Comparison of ENCODE assay signal across 29 cellular contexts in the genomic region with DNA sequence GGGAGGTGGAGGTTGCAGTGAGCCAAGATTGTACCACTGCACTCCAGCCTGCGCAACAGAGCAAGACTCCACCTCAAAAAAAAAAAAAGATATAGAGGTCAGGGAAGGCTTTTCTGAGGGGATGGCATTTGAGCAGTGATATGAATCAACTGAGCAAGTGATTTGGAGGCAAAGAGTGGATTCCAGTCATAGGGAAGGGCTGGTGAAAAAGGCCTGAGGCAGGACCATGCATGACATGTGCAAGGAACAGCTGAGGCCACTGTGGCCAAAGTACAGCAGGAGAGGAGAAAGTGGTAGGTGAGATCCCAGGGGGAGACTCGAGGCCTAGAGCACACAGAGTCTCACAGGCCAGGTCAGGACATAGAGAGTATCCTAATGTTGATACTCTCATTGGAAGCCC.
"Had no signal": no experiment of that assay in that cellular context is flagged by ENCODE, and none has a peak within 500 bp of the region (broad histone marks: within the 10 kb centered on the region; RNA-seq: fewer than 3 reads in every experiment).

No MANE protein-coding gene starts in this region.

- H3K4me1 ChIP-seq: adrenal gland, ascending aorta, body of pancreas, breast epithelium had no signal

- DNase-seq: activated effector memory CD4-positive, alpha-beta T cell treated with anti-CD3 and anti-CD28 coated beads, Interleukin-2, amount 50 U/mL, for 16 hours; activated effector memory CD4-positive, alpha-beta T cell treated with Interleukin-2 at 50 U/mL for 16 hours; activated gamma-delta T cell; activated gamma-delta T cell treated with Interleukin-2 at 50 U/mL for 16 hours; activated naive CD4-positive, alpha-beta T cell; activated naive CD4-positive, alpha-beta T cell treated with anti-CD3 and anti-CD28 coated beads for 36 hours; activated naive CD4-positive, alpha-beta T cell treated with anti-CD3 and anti-CD28 coated beads, Interleukin-2, amount 10 ng/mL, durations not matched to agents 7 days and 5 days; activated naive CD4-positive, alpha-beta T cell treated with anti-CD3 and anti-CD28 coated beads, Interleukin-2, amount 50 U/mL, for 16 hours; activated naive CD4-positive, alpha-beta T cell treated with Interleukin-2 at 50 U/mL for 16 hours; activated naive CD8-positive, alpha-beta T cell treated with anti-CD3 and anti-CD28 coated beads for 36 hours; activated naive CD8-positive, alpha-beta T cell treated with anti-CD3 and anti-CD28 coated beads, Interleukin-2, amount 10 ng/mL, durations not matched to agents 7 days and 5 days; activated naive CD8-positive, alpha-beta T cell treated with anti-CD3 and anti-CD28 coated beads, Interleukin-2, amount 50 U/mL, for 24 hours; activated T-cell treated with anti-CD3 and anti-CD28 coated beads, Interleukin-2, amount 50 U/mL, for 24 hours; activated T-cell treated with anti-CD3 and anti-CD28 coated beads, Interleukin-2, amount 50 U/mL, for 4 hours; activated T-cell treated with anti-CD3 and anti-CD28 coated beads, Interleukin-2, amount 50 U/mL, for 48 hours; activated T-cell treated with anti-CD3 and anti-CD28 coated beads, Interleukin-2, amount 50 U/mL, for 72 hours; adrenal gland; amniotic stem cell; amygdala; anterior cingulate cortex; aorta; body of pancreas; brain microvascular endothelial cell; caudate nucleus; central memory CD4-positive, alpha-beta T cell; cerebellar nuclear complex had no signal

- H3K27ac ChIP-seq: adrenal gland, ascending aorta, body of pancreas, brain microvascular endothelial cell, breast epithelium, cardiac muscle cell had no signal

- H3K9me3 ChIP-seq: adrenal gland, ascending aorta, body of pancreas, breast epithelium had no signal

- H3K36me3 ChIP-seq: adrenal gland, ascending aorta, brain microvascular endothelial cell, breast epithelium, cardiac muscle cell had no signal

- H3K27me3 ChIP-seq: adrenal gland, ascending aorta, body of pancreas, brain microvascular endothelial cell, breast epithelium, cardiac muscle cell had no signal

- H3K4me3 ChIP-seq: adrenal gland, ascending aorta, body of pancreas, breast epithelium, cardiac muscle cell had no signal
